In the genomic region with DNA sequence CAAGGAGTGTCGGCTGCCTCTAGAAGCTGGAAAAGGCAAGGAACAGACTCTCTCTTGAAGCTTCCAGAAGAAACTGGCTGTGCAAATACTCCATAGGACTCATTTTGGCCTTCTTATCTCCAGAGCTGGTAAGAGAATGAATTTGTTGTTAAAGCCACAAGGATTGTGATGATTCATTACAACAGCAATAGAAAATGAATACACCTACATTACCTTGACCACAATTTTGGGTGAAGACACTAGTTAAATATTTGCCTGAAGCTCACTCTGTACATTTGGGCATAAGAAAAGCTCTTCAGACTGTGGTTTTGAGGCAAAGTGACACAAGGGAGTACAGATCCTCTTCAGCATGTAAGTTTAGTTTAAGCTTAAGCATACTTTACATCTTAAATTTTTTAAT, we compare ENCODE assay signal across 19 cellular contexts.
DNase-seq lines count a peak whose midpoint lies in the region; ATAC-seq and TF ChIP-seq lines count a peak whose summit lies in the region.
"Had no signal": no experiment of that assay in that cellular context is flagged by ENCODE, and none has a peak within 500 bp of the region (broad histone marks: within the 10 kb centered on the region; RNA-seq: fewer than 3 reads in every experiment).

No MANE protein-coding gene starts in this region.

- H3K36me3 Mint-ChIP-seq in endodermal cell (ENCODE audit: low read depth) = no peaks in the 10 kb centered on the region
- H3K36me3 Mint-ChIP-seq: naive B cell had no signal

- ATAC-seq in GM18861 (IDR thresholded peaks at IDR 0.05; ENCODE audit: unreplicated experiment) (peak; percentile 89), HG02610 (IDR thresholded peaks at IDR 0.05; ENCODE audit: unreplicated experiment) (peak; percentile 63), HG03442 (IDR thresholded peaks at IDR 0.05; ENCODE audit: unreplicated experiment) (peak; percentile 61), HG03045 (IDR thresholded peaks at IDR 0.05; ENCODE audit: unreplicated experiment) (no peak)
- ATAC-seq: activated T-cell treated with anti-CD3 and anti-CD28 coated beads, Interleukin-2, amount 50 U/mL, for 72 hours; heart left ventricle; left cardiac atrium had no signal

- H3K36me3 ChIP-seq in endodermal cell (ENCODE audit: control insufficient read depth, insufficient read depth, low read length) = no peaks in the 10 kb centered on the region
- H3K36me3 ChIP-seq: adrenal gland, heart left ventricle, transverse colon had no signal

- no peak for TF ChIP-seq CTCF in endodermal cell (conservative IDR thresholded peaks at IDR 0.05)

- peak overlapping the region; percentile 17 for H3K4me3 ChIP-seq in endodermal cell (ENCODE audit: low read length)
- H3K4me3 ChIP-seq: adrenal gland, heart left ventricle, transverse colon had no signal

- peaks cover 12% of the 10 kb centered on the region for H3K9me3 Mint-ChIP-seq in endodermal cell

- no peak overlapping the region for H3K27ac ChIP-seq in endodermal cell (ENCODE audit: low read depth, low read length)
- H3K27ac ChIP-seq: adrenal gland, heart left ventricle, transverse colon had no signal

- WGBS in endodermal cell (ENCODE audit: insufficient coverage in 1 of 2, insufficient read length in 1 of 2), 2 experiments = 95% methylated on average over 1 of the region's 1 CpG; no CpG with 5 or more reads in 1 of the 2 experiments

- H3K4me1 Mint-ChIP-seq in endodermal cell = no peaks in the 10 kb centered on the region
- H3K4me1 Mint-ChIP-seq: naive B cell had no signal

- peaks cover 13% of the 10 kb centered on the region for H3K9me3 ChIP-seq in endodermal cell (ENCODE audit: control insufficient read depth, low read length)
- H3K9me3 ChIP-seq: adrenal gland, transverse colon had no signal

- no peak overlapping the region for H3K27ac Mint-ChIP-seq in endodermal cell
- H3K27ac Mint-ChIP-seq: activated T-cell treated with anti-CD3 and anti-CD28 coated beads, Interleukin-2, amount 50 U/mL, for 72 hours; naive B cell had no signal

- no peaks in the 10 kb centered on the region for H3K27me3 ChIP-seq in endodermal cell (ENCODE audit: control insufficient read depth, insufficient read depth, low read length, poor library complexity, severe bottlenecking)
- H3K27me3 ChIP-seq: adrenal gland, heart left ventricle, transverse colon had no signal

- no peaks in the 10 kb centered on the region for H3K27me3 Mint-ChIP-seq in endodermal cell (ENCODE audit: insufficient read depth)
- H3K27me3 Mint-ChIP-seq: naive B cell had no signal

- no peak overlapping the region for H3K9ac ChIP-seq in endodermal cell (ENCODE audit: extremely low read depth, low read length, poor library complexity, severe bottlenecking)

- no peak for DNase-seq in endodermal cell
- no peak for DNase-seq in iPS-NIHi11 (ENCODE audit: low spot score)
- no peak for DNase-seq in HCEC 1CT
- DNase-seq in DMS 273 (lab: John Stamatoyannopoulos, UW; ENCODE audit: unreplicated experiment) = no peak
- DNase-seq: activated CD4-positive, alpha-beta T cell treated with anti-CD3 and anti-CD28 coated beads for 48 hours; activated T-cell treated with anti-CD3 and anti-CD28 coated beads, Interleukin-2, amount 50 U/mL, for 72 hours; adrenal gland; H7; heart left ventricle; left cardiac atrium; naive B cell; NCI-H1694 treated with DMSO at 0.1 percent for 48 hours; NCI-H526; stimulated activated CD4-positive, alpha-beta T cell treated with anti-CD3 and anti-CD28 coated beads, Interleukin-1b, Interleukin-23, amount 100 ng/mL, for 48 hours; transverse colon had no signal

- H3K4me1 ChIP-seq in endodermal cell (ENCODE audit: control insufficient read depth, insufficient read depth, low read length) = no peaks in the 10 kb centered on the region
- H3K4me1 ChIP-seq: adrenal gland, transverse colon had no signal

- no peak overlapping the region for H3K4me3 Mint-ChIP-seq in endodermal cell
- H3K4me3 Mint-ChIP-seq: activated T-cell treated with anti-CD3 and anti-CD28 coated beads, Interleukin-2, amount 50 U/mL, for 72 hours; naive B cell had no signal
